In the genomic region with DNA sequence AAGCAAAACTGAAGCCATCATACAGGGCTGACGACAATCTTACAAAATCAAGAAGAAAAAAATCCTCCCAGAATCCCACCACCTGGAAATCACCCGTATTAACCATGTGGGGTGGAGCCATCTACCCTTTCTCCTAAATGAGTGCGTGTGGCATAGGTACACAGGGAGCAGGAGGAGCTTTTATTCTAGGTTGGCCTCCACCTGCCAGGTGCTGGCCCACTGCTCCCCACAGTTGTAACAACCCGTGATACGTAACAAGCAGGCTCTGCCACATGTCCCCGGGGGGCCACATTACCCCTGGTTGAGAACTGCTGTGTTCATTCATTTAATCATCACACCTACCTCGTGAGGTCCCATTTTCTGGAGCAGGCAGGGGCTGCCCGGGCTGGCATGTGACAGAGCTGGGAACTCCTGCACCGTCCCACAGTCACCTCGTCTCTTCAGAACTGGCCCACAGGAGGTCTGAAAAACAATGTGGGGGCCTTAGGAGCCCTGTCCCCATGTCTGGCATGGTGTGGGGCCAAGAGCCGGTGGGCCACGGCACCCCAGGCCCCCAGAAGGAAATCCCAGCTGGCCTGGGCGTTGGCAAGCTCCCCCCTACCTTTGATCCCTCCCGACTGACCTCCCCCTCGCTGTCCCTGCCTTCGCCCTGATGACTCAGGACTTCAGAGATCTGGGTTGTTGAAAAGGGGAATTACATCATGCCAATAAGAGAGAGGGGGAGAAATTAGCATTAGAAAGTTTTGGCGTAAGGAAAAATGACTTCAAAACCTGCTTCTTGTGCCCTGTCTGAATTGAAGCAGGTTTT, we compare ENCODE assay signal across 8 cellular contexts. TPM values are rescaled to one million over a fixed set of nuclear protein-coding genes. Genes with fewer than 3 reads are reported as not detected.
DNase-seq lines count a peak whose midpoint lies in the region; ATAC-seq, FAIRE-seq and TF ChIP-seq lines count a peak whose summit lies in the region.

No MANE protein-coding gene starts in this region.

- FAIRE-seq in GM12878 (lab: Jason Lieb, UNC), result no peak

- SMC1A ChIA-PET in GM12878 (lab: Charles Lee; ENCODE audit: uncharacterized antibody, unreplicated experiment), result interaction anchor here (1.0 to 2.7 kb wide), 2 partner anchors 13 to 24 kb away, joined by 3 to 8 read pairs; no protein-coding TSS in a partner anchor

- TF ChIP-seq CTCF in AG04450 (IDR thresholded peaks at IDR 0.05; ENCODE audit: low read depth, low read length) (no peak), GM12878 (IDR thresholded peaks at IDR 0.05 in 2 of 3, conservative IDR thresholded peaks at IDR 0.05 in 1 of 3; ENCODE audit: control insufficient read depth in 2 of 3, extremely low read depth in 1 of 3, insufficient read depth in 1 of 3, low read depth in 3 of 3, low read length in 3 of 3) (no peak), A673 (conservative IDR thresholded peaks at IDR 0.05; ENCODE audit: low read depth, low read length) (no peak)

- H3K4me2 ChIP-seq in GM12878 (ENCODE audit: control insufficient read depth, insufficient read depth), result peak overlapping the region; percentile 15; the same call in 1 of the 2 replicates

- TF ChIP-seq EP300 in GM12878 (IDR thresholded peaks at IDR 0.05; ENCODE audit: borderline replicate concordance in 1 of 2, control insufficient read depth in 1 of 2, low read depth in 2 of 2, low read length in 2 of 2), result no peak

- ATAC-seq in GM12878 (peak; percentile 56), left colon (peak; percentile 55), GM19035 (IDR thresholded peaks at IDR 0.05; ENCODE audit: unreplicated experiment) (no peak)

- no peak for TF ChIP-seq POLR2A in GM12878 (IDR thresholded peaks at IDR 0.05; ENCODE audit: low read depth, low read length)

- in situ Hi-C loops in GM12878 (cut with MboI), result no loop called here

- no peak overlapping the region for H3K9ac ChIP-seq in GM12878 (ENCODE audit: control insufficient read depth, insufficient read depth, low read length)

- BruUV-seq in GM12878 (replicated peaks; lab: Mats Ljungman, UMichigan) (no TSS peak), A673 (replicated peaks; lab: Mats Ljungman, UMichigan) (no TSS peak)

- RAD21 ChIA-PET in GM12878 (lab: Charles Lee; ENCODE audit: unreplicated experiment), result interaction anchor here (0.8 to 1.0 kb wide), 4 partner anchors 20 to 48 kb away, joined by 3 to 6 read pairs (median 4); no protein-coding TSS in a partner anchor

- H3K4me3 ChIP-seq in AG04450 (ENCODE audit: low read depth, low read length) (no peak overlapping the region), GM12878 (no peak overlapping the region), A673 (ENCODE audit: low read depth, low read length, poor library complexity, severe bottlenecking) (no peak overlapping the region)

- H3K27ac ChIP-seq in AG04450 (ENCODE audit: low read depth, low read length) (peak overlapping the region; percentile 39), GM12878 (ENCODE audit: control insufficient read depth, insufficient read depth) (no peak overlapping the region), A673 (ENCODE audit: low read depth, low read length, poor library complexity, severe bottlenecking) (no peak overlapping the region)

- H3K36me3 ChIP-seq in GM12878 (ENCODE audit: control insufficient read depth in 2 of 2, insufficient read depth in 2 of 2, low read length in 1 of 2) (peaks cover 4 to 20% of the 10 kb centered on the region in 2 experiments), A673 (ENCODE audit: insufficient read depth, low read length, poor library complexity, severe bottlenecking) (no peaks in the 10 kb centered on the region)

- DNase-seq in AG04450 (ENCODE audit: low read depth, low spot score), result peak; percentile 18
- peak; percentile 79 for DNase-seq in HT-29 (ENCODE audit: low spot score)
- DNase-seq in GM12878 (ENCODE audit: low read depth, low spot score), result no peak
- no peak for DNase-seq in left colon
- no peak for DNase-seq in NCI-H2107 (lab: John Stamatoyannopoulos, UW)
- DNase-seq in activated CD4-positive, CD25-positive, alpha-beta regulatory T cell treated with anti-CD3 and anti-CD28 coated beads, Interleukin-2, amount 50 U/mL, for 72 hours, result no peak
- no peak for DNase-seq in A673 (ENCODE audit: low spot score)

- no peak for TF ChIP-seq RAD21 in GM12878 (IDR thresholded peaks at IDR 0.05; ENCODE audit: insufficient read depth, low read depth, low read length)

- 36% methylated on average over 17 of the region's 17 CpGs for WGBS in GM12878 (ENCODE audit: insufficient coverage, insufficient replicate concordance, low lambda C conversion rate, missing lambda C conversion rate)

- no peaks in the 10 kb centered on the region for H3K9me3 ChIP-seq in AG04450 (ENCODE audit: control insufficient read depth, insufficient read depth, low read length)
- no peaks in the 10 kb centered on the region for H3K9me3 ChIP-seq in GM12878 (replicated peaks; ENCODE audit: control insufficient read depth, insufficient read depth, low read length)
- H3K9me3 ChIP-seq in A673 (ENCODE audit: low read depth, low read length, poor library complexity, severe bottlenecking), result no peaks in the 10 kb centered on the region

- no peak overlapping the region for H2AFZ ChIP-seq in GM12878 (ENCODE audit: control insufficient read depth, low read depth, low read length)

- CTCF ChIA-PET in AG04450 (lab: Charles Lee), result no interaction called here
- CTCF ChIA-PET in GM12878 (lab: Yijun Ruan, JAX), result interaction anchor here (1.2 kb wide), 1 partner anchor 165 kb away, joined by 4 read pairs; no protein-coding TSS in a partner anchor
- CTCF ChIA-PET in A673 (lab: Charles Lee), result no interaction called here

- no peaks in the 10 kb centered on the region for H4K20me1 ChIP-seq in GM12878 (ENCODE audit: control insufficient read depth, insufficient read depth)

- H3K4me1 ChIP-seq in GM12878 (ENCODE audit: control insufficient read depth, insufficient read depth, low read length) (peaks cover 9% of the 10 kb centered on the region; the same call in 1 of the 2 replicates), A673 (ENCODE audit: insufficient read depth, low read length, poor library complexity, severe bottlenecking) (no peaks in the 10 kb centered on the region)

- intact Hi-C loops in GM12878 (cut with micrococcal nuclease; ENCODE audit: unreplicated experiment), result no loop called here
- intact Hi-C loops in left colon (cut with DNase I, micrococcal nuclease), result no loop called here
- intact Hi-C loops in A673 (cut with micrococcal nuclease; ENCODE audit: unreplicated experiment), result no loop called here

- no peaks in the 10 kb centered on the region for H3K27me3 ChIP-seq in AG04450 (ENCODE audit: control insufficient read depth, insufficient read depth, low read length)
- no peaks in the 10 kb centered on the region for H3K27me3 ChIP-seq in GM12878 (replicated peaks in 1 of 2; ENCODE audit: control insufficient read depth in 2 of 2, insufficient read depth in 2 of 2, low read length in 1 of 2)
- H3K27me3 ChIP-seq in A673 (replicated peaks; ENCODE audit: insufficient read depth, low read depth, low read length, poor library complexity), result no peaks in the 10 kb centered on the region

- POLR2A ChIA-PET in AG04450 (lab: Yijun Ruan, JAX) (no interaction called here), GM12878 (lab: Charles Lee) (interaction anchor here (0.6 to 1.0 kb wide), 2 partner anchors 24 to 138 kb away, joined by 4 read pairs; no protein-coding TSS in a partner anchor), A673 (lab: Charles Lee; ENCODE audit: low non-redundant PET) (no interaction called here)

- H3K79me2 ChIP-seq in GM12878 (ENCODE audit: control insufficient read depth, insufficient read depth, low read length), result peaks cover 46% of the 10 kb centered on the region

TF ChIP-seq in GM12878, 131 proteins besides CTCF, POLR2A, EP300 and RAD21 (continues in another document):
- peak; percentile 68 for TF ChIP-seq MEF2B (IDR thresholded peaks at IDR 0.05; ENCODE audit: partially characterized antibody, poor library complexity, severe bottlenecking)

RNA-seq across cellular contexts. Expression of gene CMIP, which starts 12.9 kb away (rescaled TPM):
- polyA plus RNA-seq in AG04450 (2011; rRNA removed), result 2.7 and 5.5 TPM in 2 replicates
- 8.3 and 14.3 TPM in 2 replicates for polyA minus RNA-seq in AG04450 (2011; rRNA and poly(A)+ RNA removed)
- total RNA-seq in HT-29 (2014; rRNA removed; shearing (Covaris generic)), result 17.3 and 24.7 TPM in 2 replicates
- total RNA-seq in GM12878 (2013; cell fraction: nucleolus; rRNA removed), result 68.0 and 69.9 TPM in 2 replicates
- 4.6 and 5.1 TPM in 2 replicates for total RNA-seq in GM12878 (2014; rRNA removed)
- 5.4 and 6.3 TPM in 2 replicates for total RNA-seq in GM12878 (2014; rRNA removed; fragmentation: Illumina TruSeq; extraction: Trizol)
- 41.7 and 43.2 TPM in 2 replicates for total RNA-seq in GM12878 (2021)
- polyA plus RNA-seq in GM12878 (2011; ENCODE audit: low read depth), result 8.0 TPM
- 2.1 and 3.8 TPM in 2 replicates for polyA plus RNA-seq in GM12878 (2011; rRNA removed)
- 7.6 and 13.2 TPM in 2 replicates for polyA plus RNA-seq in GM12878 (2011; cell fraction: cytosol; rRNA removed)
- 20.8 and 26.8 TPM in 2 replicates for polyA plus RNA-seq in GM12878 (2011; cell fraction: nucleus; rRNA removed)
- polyA plus RNA-seq in GM12878 (2012), result 18.2 and 19.7 TPM in 2 replicates
- polyA plus RNA-seq in GM12878 (2014; fragmentation: Illumina TruSeq; extraction: Trizol), result 13.6 and 16.8 TPM in 2 replicates
- 1 to 10 TPM; 1.4 to 1.7 TPM for polyA plus RNA-seq in GM12878 (2014; fragmentation: Nextera tagmentation; extraction: Ambion mirVana)
- 11.3 and 12.8 TPM in 2 replicates for polyA plus RNA-seq in GM12878 (2014; rRNA removed)
- polyA plus RNA-seq in GM12878 (2016; fragmentation: Nextera tagmentation; extraction: Ambion mirVana), result 1 to 10 TPM; 1.2 to 1.5 TPM
- polyA minus RNA-seq in GM12878 (2011; rRNA and poly(A)+ RNA removed), result 13.8 and 19.1 TPM in 2 replicates
- 15.9 and 18.3 TPM in 2 replicates for polyA minus RNA-seq in GM12878 (2011; cell fraction: cytosol; rRNA and poly(A)+ RNA removed)
- 13.7 and 25.9 TPM in 2 replicates for polyA minus RNA-seq in GM12878 (2011; cell fraction: nucleus; rRNA and poly(A)+ RNA removed)
- 10 to 100 TPM; 81.8 to 84.5 TPM for total RNA-seq in left colon
- 24.7 and 25.5 TPM in 2 replicates for total RNA-seq in A673 (2021)

Comparison
In these comparisons a context has a peak if more than half of its experiments do, and no peak if none do; other contexts are left out.
1. DNase-seq: peak in AG04450 (single experiment) and HT-29 (single experiment); none in GM12878 (single experiment), left colon (0 of 2), NCI-H2107 (single experiment), activated CD4-positive, CD25-positive, alpha-beta regulatory T cell treated with anti-CD3 and anti-CD28 coated beads, Interleukin-2, amount 50 U/mL, for 72 hours (single experiment) and A673 (single experiment).